ENCODE assay signal across 27 cellular contexts in genomic region chr7:156113733-156114132, GRCh38.
"Had no signal": no experiment of that assay in that cellular context is flagged by ENCODE, and none has a peak within 500 bp of the region (broad histone marks: within the 10 kb centered on the region; RNA-seq: fewer than 3 reads in every experiment).

No MANE protein-coding gene starts in this region.

- H3K9me3 ChIP-seq: ascending aorta, heart left ventricle, pancreas, psoas muscle, suprapubic skin, tibial artery, upper lobe of right lung had no signal

- DNase-seq: activated CD4-positive, alpha-beta T cell treated with anti-CD3 and anti-CD28 coated beads for 36 hours; activated CD4-positive, CD25-positive, alpha-beta regulatory T cell; activated effector memory CD4-positive, alpha-beta T cell treated with Interleukin-2 at 50 U/mL for 16 hours; activated naive CD4-positive, alpha-beta T cell treated with anti-CD3 and anti-CD28 coated beads for 36 hours; activated naive CD8-positive, alpha-beta T cell treated with anti-CD3 and anti-CD28 coated beads, Interleukin-2, amount 10 ng/mL, durations not matched to agents 7 days and 5 days; dorsolateral prefrontal cortex; effector memory CD8-positive, alpha-beta T cell; heart left ventricle; hypothalamus; left ventricle myocardium superior; naive thymus-derived CD4-positive, alpha-beta T cell; nucleus accumbens; pancreas; psoas muscle; right cardiac atrium; spleen; stimulated activated naive CD4-positive, alpha-beta T cell; T-cell; upper lobe of right lung had no signal

- H3K36me3 ChIP-seq: ascending aorta, cardiac muscle cell, heart left ventricle, pancreas, spleen, suprapubic skin, tibial artery, upper lobe of right lung had no signal

- H3K4me3 ChIP-seq: ascending aorta, cardiac muscle cell, coronary artery, dorsolateral prefrontal cortex, heart left ventricle, pancreas, psoas muscle, spleen, suprapubic skin, tibial artery, upper lobe of right lung had no signal

- H3K9me3 Mint-ChIP-seq: activated naive CD4-positive, alpha-beta T cell treated with anti-CD3 and anti-CD28 coated beads for 36 hours; activated naive CD8-positive, alpha-beta T cell treated with anti-CD3 and anti-CD28 coated beads, Interleukin-2, amount 10 ng/mL, durations not matched to agents 7 days and 5 days; brain; T-cell; T-helper 2 cell treated with Interferon-gamma antibody and Interleukin-4, amounts not matched to agents 5 μg/mL and 100 μg/mL, for 36 hours had no signal

- H3K27me3 ChIP-seq: ascending aorta, cardiac muscle cell, pancreas, spleen, suprapubic skin, tibial artery had no signal

- H3K4me1 ChIP-seq: ascending aorta, heart left ventricle, pancreas, psoas muscle, spleen, suprapubic skin, tibial artery, upper lobe of right lung had no signal

- H3K4me3 Mint-ChIP-seq: activated CD4-positive, alpha-beta T cell treated with anti-CD3 and anti-CD28 coated beads for 36 hours; activated naive CD4-positive, alpha-beta T cell treated with anti-CD3 and anti-CD28 coated beads for 36 hours; activated naive CD8-positive, alpha-beta T cell treated with anti-CD3 and anti-CD28 coated beads, Interleukin-2, amount 10 ng/mL, durations not matched to agents 7 days and 5 days; brain; effector memory CD8-positive, alpha-beta T cell; mesothelial cell of epicardium; naive thymus-derived CD4-positive, alpha-beta T cell; T-cell; T-helper 2 cell treated with Interferon-gamma antibody and Interleukin-4, amounts not matched to agents 5 μg/mL and 100 μg/mL, for 36 hours had no signal

- H3K27me3 Mint-ChIP-seq: activated CD4-positive, alpha-beta T cell treated with anti-CD3 and anti-CD28 coated beads for 36 hours; T-cell had no signal

- H3K27ac Mint-ChIP-seq: activated CD4-positive, alpha-beta T cell treated with anti-CD3 and anti-CD28 coated beads for 36 hours; activated naive CD4-positive, alpha-beta T cell treated with anti-CD3 and anti-CD28 coated beads for 36 hours; activated naive CD8-positive, alpha-beta T cell treated with anti-CD3 and anti-CD28 coated beads, Interleukin-2, amount 10 ng/mL, durations not matched to agents 7 days and 5 days; brain; effector memory CD8-positive, alpha-beta T cell; mesothelial cell of epicardium; naive thymus-derived CD4-positive, alpha-beta T cell; T-cell; T-helper 2 cell treated with Interferon-gamma antibody and Interleukin-4, amounts not matched to agents 5 μg/mL and 100 μg/mL, for 36 hours had no signal

- H3K27ac ChIP-seq: ascending aorta, cardiac muscle cell, coronary artery, dorsolateral prefrontal cortex, heart left ventricle, pancreas, psoas muscle, spleen, suprapubic skin, tibial artery, upper lobe of right lung had no signal

- H3K36me3 Mint-ChIP-seq: activated naive CD8-positive, alpha-beta T cell treated with anti-CD3 and anti-CD28 coated beads, Interleukin-2, amount 10 ng/mL, durations not matched to agents 7 days and 5 days; brain; mesothelial cell of epicardium; naive thymus-derived CD4-positive, alpha-beta T cell; T-cell had no signal

- H3K4me1 Mint-ChIP-seq: activated CD4-positive, alpha-beta T cell treated with anti-CD3 and anti-CD28 coated beads for 36 hours; activated naive CD8-positive, alpha-beta T cell treated with anti-CD3 and anti-CD28 coated beads, Interleukin-2, amount 10 ng/mL, durations not matched to agents 7 days and 5 days; mesothelial cell of epicardium; naive thymus-derived CD4-positive, alpha-beta T cell; T-cell had no signal
